1 cellular context compared by ENCODE assay signal in genomic region chr10:31761156-31761555, GRCh38.
TF ChIP-seq lines count a peak whose summit lies in the region.

No MANE protein-coding gene starts in this region.

TF ChIP-seq in GM23338, 12 proteins besides CTCF, POLR2A, EP300 and RAD21 (continued from another document):
- TF ChIP-seq ZNF462 (CRISPR knock-in tag; IDR thresholded peaks at IDR 0.05) (no peak), POLR2AphosphoS5 (IDR thresholded peaks at IDR 0.05; ENCODE audit: low read depth) (no peak), NANOG (IDR thresholded peaks at IDR 0.05; ENCODE audit: borderline replicate concordance) (no peak), EZH2phosphoT487 (IDR thresholded peaks at IDR 0.05; ENCODE audit: unreplicated experiment) (no peak), ZNF114 (CRISPR knock-in tag; IDR thresholded peaks at IDR 0.05) (no peak)
TF ChIP-seq in GM23338: peak in this region for 0.
